22 cellular contexts compared by ENCODE assay signal in the genomic region with DNA sequence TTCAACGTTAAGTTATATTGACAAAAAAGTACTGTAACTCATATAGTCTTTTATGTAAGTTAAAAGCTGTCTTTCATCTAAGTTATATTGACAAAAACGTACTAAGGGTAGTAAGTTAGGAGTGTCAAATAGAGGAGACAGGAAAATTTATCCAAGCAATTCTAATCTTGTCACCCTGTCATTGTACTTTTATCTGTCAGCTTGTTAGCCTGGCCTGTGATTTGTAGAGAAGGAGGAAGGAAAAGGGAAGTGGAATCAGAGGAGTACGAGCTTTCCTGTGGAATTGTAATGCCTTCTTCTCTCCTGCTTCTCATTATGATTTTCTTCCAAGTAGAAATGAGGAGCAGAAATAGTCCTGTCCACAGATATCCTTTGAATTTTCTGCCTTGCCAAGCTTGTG. TPM values are rescaled to one million over a fixed set of nuclear protein-coding genes. Genes with fewer than 3 reads are reported as not detected.
"Had no signal": no experiment of that assay in that cellular context is flagged by ENCODE, and none has a peak within 500 bp of the region (broad histone marks: within the 10 kb centered on the region; RNA-seq: fewer than 3 reads in every experiment).

No MANE protein-coding gene starts in this region.

- DNase-seq: activated B cell treated with CpG ODN at 0.5 μM for 24 hours; activated CD4-positive, alpha-beta T cell treated with anti-CD3 and anti-CD28 coated beads, Interleukin-2, amount 10 ng/mL, durations not matched to agents 24 days and 14 days; activated CD8-positive, alpha-beta T cell treated with anti-CD3 and anti-CD28 coated beads for 36 hours; activated naive CD4-positive, alpha-beta T cell treated with anti-CD3 and anti-CD28 coated beads for 36 hours; activated T-cell treated with anti-CD3 and anti-CD28 coated beads, Interleukin-2, amount 50 U/mL, for 24 hours; adrenal gland; foreskin keratinocyte; hippocampal formation; islet precursor cell; midbrain; nucleus accumbens; posterior cingulate gyrus; stimulated activated CD4-positive, alpha-beta T cell treated with anti-CD3 and anti-CD28 coated beads, Interleukin-1b, Interleukin-23, amount 100 ng/mL, for 48 hours; stimulated activated naive CD4-positive, alpha-beta T cell treated with Interleukin-2 at 50 U/mL for 16 hours; T-cell; thyroid gland had no signal

- H3K4me1 ChIP-seq: thyroid gland had no signal

- H3K4me3 ChIP-seq: adrenal gland, lung, thyroid gland had no signal

- H3K27me3 ChIP-seq: adrenal gland, foreskin keratinocyte, thyroid gland had no signal

- H3K36me3 ChIP-seq: adrenal gland, thyroid gland had no signal

- FAIRE-seq: bronchial epithelial cell had no signal

- ATAC-seq: activated CD8-positive, alpha-beta T cell treated with anti-CD3 and anti-CD28 coated beads for 36 hours; foreskin keratinocyte; T-cell had no signal

- H3K9me3 ChIP-seq: adrenal gland, thyroid gland had no signal

- H3K27ac ChIP-seq: adrenal gland, foreskin keratinocyte, thyroid gland had no signal

RNA-seq across cellular contexts. Expression of gene PXT1, which starts 19.0 kb away (rescaled TPM):
- total RNA-seq: adrenal gland, bronchial epithelial cell, epithelial cell of proximal tubule, foreskin keratinocyte, renal cortical epithelial cell, subcutaneous adipose tissue, thyroid gland, ureter had no signal
- polyA plus RNA-seq: adrenal gland, foreskin keratinocyte had no signal
